ENCODE assay signal across 8 cellular contexts in genomic region chr22:23837911-23838685, GRCh38. TPM values are rescaled to one million over a fixed set of nuclear protein-coding genes. Genes with fewer than 3 reads are reported as not detected.
DNase-seq lines count a peak whose midpoint lies in the region; ATAC-seq and TF ChIP-seq lines count a peak whose summit lies in the region.

No MANE protein-coding gene starts in this region.

- H3K9me3 ChIP-seq in mesodermal cell (ENCODE audit: control insufficient read depth, low read length), result no peaks in the 10 kb centered on the region

- ATAC-seq in GM18505 (IDR thresholded peaks at IDR 0.05; ENCODE audit: unreplicated experiment) (peak; percentile 13), HG02938 (IDR thresholded peaks at IDR 0.05; ENCODE audit: unreplicated experiment) (peak; percentile 16)

- H3K4me1 Mint-ChIP-seq in activated T-helper 1 cell treated with anti-CD3 and anti-CD28 coated beads, Interleukin-12 subunit alpha, Interleukin-12 subunit beta, Interleukin-2, Interleukin-4 antibody, amounts not matched to agents 30 ng/mL and 10 ng/mL and 1 ng/mL, durations not matched to agents 14 hours and 24 hours and 36 hours (ENCODE audit: low read depth), result peaks cover 27% of the 10 kb centered on the region

- peaks cover 30% of the 10 kb centered on the region for H3K36me3 ChIP-seq in mesodermal cell (ENCODE audit: control insufficient read depth, insufficient read depth, low read length)

- peak overlapping the region; percentile 96 for H3K27ac Mint-ChIP-seq in activated T-helper 1 cell treated with anti-CD3 and anti-CD28 coated beads, Interleukin-12 subunit alpha, Interleukin-12 subunit beta, Interleukin-2, Interleukin-4 antibody, amounts not matched to agents 30 ng/mL and 10 ng/mL and 1 ng/mL, durations not matched to agents 14 hours and 24 hours and 36 hours

- H3K9me3 Mint-ChIP-seq in activated T-helper 1 cell treated with anti-CD3 and anti-CD28 coated beads, Interleukin-12 subunit alpha, Interleukin-12 subunit beta, Interleukin-2, Interleukin-4 antibody, amounts not matched to agents 30 ng/mL and 10 ng/mL and 1 ng/mL, durations not matched to agents 14 hours and 24 hours and 36 hours, result no peaks in the 10 kb centered on the region

- H3K27ac ChIP-seq in mesodermal cell (ENCODE audit: low read depth, low read length, severe bottlenecking), result peak overlapping the region; percentile 6

- H3K4me3 Mint-ChIP-seq in activated T-helper 1 cell treated with anti-CD3 and anti-CD28 coated beads, Interleukin-12 subunit alpha, Interleukin-12 subunit beta, Interleukin-2, Interleukin-4 antibody, amounts not matched to agents 30 ng/mL and 10 ng/mL and 1 ng/mL, durations not matched to agents 14 hours and 24 hours and 36 hours, result peak overlapping the region; percentile 93

- intact Hi-C loops in activated T-helper 1 cell treated with anti-CD3 and anti-CD28 coated beads, Interleukin-12 subunit alpha, Interleukin-12 subunit beta, Interleukin-2, Interleukin-4 antibody, amounts not matched to agents 30 ng/mL and 10 ng/mL and 1 ng/mL, durations not matched to agents 14 hours and 24 hours and 36 hours (cut with micrococcal nuclease), result loop anchor here (2.0 kb wide), 4 partner anchors 17 to 141 kb away; partner anchors contain the start of gene SLC2A11

- no peak for DNase-seq in activated T-helper 1 cell treated with anti-CD3 and anti-CD28 coated beads, Interleukin-12 subunit alpha, Interleukin-12 subunit beta, Interleukin-2, Interleukin-4 antibody, amounts not matched to agents 30 ng/mL and 10 ng/mL and 1 ng/mL, durations not matched to agents 14 hours and 24 hours and 36 hours (ENCODE audit: low spot score)
- DNase-seq in dedifferentiated amniotic fluid mesenchymal stem cell (ENCODE audit: extremely low spot score), result no peak
- DNase-seq in OCI-M2 (lab: John Stamatoyannopoulos, UW; ENCODE audit: unreplicated experiment), result no peak
- DNase-seq in NK-92 treated with Interleukin-12 subunit alpha and Interleukin-12 subunit beta, amount 100 ng/mL, for 24 hours (lab: John Stamatoyannopoulos, UW), result no peak
- no peak for DNase-seq in effector CD4-positive, alpha-beta T cell

- H3K27me3 Mint-ChIP-seq in activated T-helper 1 cell treated with anti-CD3 and anti-CD28 coated beads, Interleukin-12 subunit alpha, Interleukin-12 subunit beta, Interleukin-2, Interleukin-4 antibody, amounts not matched to agents 30 ng/mL and 10 ng/mL and 1 ng/mL, durations not matched to agents 14 hours and 24 hours and 36 hours (ENCODE audit: insufficient read depth), result peaks cover 3% of the 10 kb centered on the region

- no peak for TF ChIP-seq POLR2A in GM18505 (IDR thresholded peaks at IDR 0.05; ENCODE audit: borderline replicate concordance, extremely low read depth, insufficient read depth, insufficient read length)

- H3K4me3 ChIP-seq in mesodermal cell (ENCODE audit: extremely low read depth, insufficient read depth, low read length, poor library complexity, severe bottlenecking), result peak overlapping the region; percentile 37

- peaks cover 21% of the 10 kb centered on the region for H3K4me1 ChIP-seq in mesodermal cell (ENCODE audit: control insufficient read depth, insufficient read depth, low read length, poor library complexity, severe bottlenecking)

- H3K36me3 Mint-ChIP-seq in activated T-helper 1 cell treated with anti-CD3 and anti-CD28 coated beads, Interleukin-12 subunit alpha, Interleukin-12 subunit beta, Interleukin-2, Interleukin-4 antibody, amounts not matched to agents 30 ng/mL and 10 ng/mL and 1 ng/mL, durations not matched to agents 14 hours and 24 hours and 36 hours (ENCODE audit: low read depth), result peaks cover 5% of the 10 kb centered on the region

- WGBS in mesodermal cell (ENCODE audit: insufficient coverage in 2 of 2), 2 experiments, result 31 to 34% methylated on average over 37 to 39 of the region's 41 CpGs

RNA-seq across cellular contexts. Expression of gene DERL3, which starts 0.7 kb away (rescaled TPM):
- 13.8 and 18.8 TPM in 2 replicates for total RNA-seq in activated T-helper 1 cell treated with anti-CD3 and anti-CD28 coated beads, Interleukin-12 subunit alpha, Interleukin-12 subunit beta, Interleukin-2, Interleukin-4 antibody, amounts not matched to agents 30 ng/mL and 10 ng/mL and 1 ng/mL, durations not matched to agents 14 hours and 24 hours and 36 hours
- 7.7 TPM for polyA plus RNA-seq in mesodermal cell (2013, experiment 1 of 2)
- 5.6 TPM for polyA plus RNA-seq in mesodermal cell (2013, experiment 2 of 2)

RNA-seq across cellular contexts. Expression of gene SLC2A11, which starts 19.6 kb away (rescaled TPM):
- 8.3 and 8.4 TPM in 2 replicates for total RNA-seq in activated T-helper 1 cell treated with anti-CD3 and anti-CD28 coated beads, Interleukin-12 subunit alpha, Interleukin-12 subunit beta, Interleukin-2, Interleukin-4 antibody, amounts not matched to agents 30 ng/mL and 10 ng/mL and 1 ng/mL, durations not matched to agents 14 hours and 24 hours and 36 hours
- 11.6 TPM for polyA plus RNA-seq in mesodermal cell (2013, experiment 1 of 2)
- 12.3 TPM for polyA plus RNA-seq in mesodermal cell (2013, experiment 2 of 2)

RNA-seq across cellular contexts. Expression of gene SMARCB1, which starts 51.3 kb away (rescaled TPM):
- total RNA-seq in activated T-helper 1 cell treated with anti-CD3 and anti-CD28 coated beads, Interleukin-12 subunit alpha, Interleukin-12 subunit beta, Interleukin-2, Interleukin-4 antibody, amounts not matched to agents 30 ng/mL and 10 ng/mL and 1 ng/mL, durations not matched to agents 14 hours and 24 hours and 36 hours, result 92.4 and 99.8 TPM in 2 replicates
- 178 TPM for polyA plus RNA-seq in mesodermal cell (2013, experiment 1 of 2)
- 153 TPM for polyA plus RNA-seq in mesodermal cell (2013, experiment 2 of 2)

RNA-seq across cellular contexts. Expression of gene MIF, which starts 56.1 kb away (rescaled TPM):
- 1,136 and 1,212 TPM in 2 replicates for total RNA-seq in activated T-helper 1 cell treated with anti-CD3 and anti-CD28 coated beads, Interleukin-12 subunit alpha, Interleukin-12 subunit beta, Interleukin-2, Interleukin-4 antibody, amounts not matched to agents 30 ng/mL and 10 ng/mL and 1 ng/mL, durations not matched to agents 14 hours and 24 hours and 36 hours
- 781 TPM for polyA plus RNA-seq in mesodermal cell (2013, experiment 1 of 2)
- 681 TPM for polyA plus RNA-seq in mesodermal cell (2013, experiment 2 of 2)
